Comparison of ENCODE assay signal across 8 cellular contexts in the genomic region with DNA sequence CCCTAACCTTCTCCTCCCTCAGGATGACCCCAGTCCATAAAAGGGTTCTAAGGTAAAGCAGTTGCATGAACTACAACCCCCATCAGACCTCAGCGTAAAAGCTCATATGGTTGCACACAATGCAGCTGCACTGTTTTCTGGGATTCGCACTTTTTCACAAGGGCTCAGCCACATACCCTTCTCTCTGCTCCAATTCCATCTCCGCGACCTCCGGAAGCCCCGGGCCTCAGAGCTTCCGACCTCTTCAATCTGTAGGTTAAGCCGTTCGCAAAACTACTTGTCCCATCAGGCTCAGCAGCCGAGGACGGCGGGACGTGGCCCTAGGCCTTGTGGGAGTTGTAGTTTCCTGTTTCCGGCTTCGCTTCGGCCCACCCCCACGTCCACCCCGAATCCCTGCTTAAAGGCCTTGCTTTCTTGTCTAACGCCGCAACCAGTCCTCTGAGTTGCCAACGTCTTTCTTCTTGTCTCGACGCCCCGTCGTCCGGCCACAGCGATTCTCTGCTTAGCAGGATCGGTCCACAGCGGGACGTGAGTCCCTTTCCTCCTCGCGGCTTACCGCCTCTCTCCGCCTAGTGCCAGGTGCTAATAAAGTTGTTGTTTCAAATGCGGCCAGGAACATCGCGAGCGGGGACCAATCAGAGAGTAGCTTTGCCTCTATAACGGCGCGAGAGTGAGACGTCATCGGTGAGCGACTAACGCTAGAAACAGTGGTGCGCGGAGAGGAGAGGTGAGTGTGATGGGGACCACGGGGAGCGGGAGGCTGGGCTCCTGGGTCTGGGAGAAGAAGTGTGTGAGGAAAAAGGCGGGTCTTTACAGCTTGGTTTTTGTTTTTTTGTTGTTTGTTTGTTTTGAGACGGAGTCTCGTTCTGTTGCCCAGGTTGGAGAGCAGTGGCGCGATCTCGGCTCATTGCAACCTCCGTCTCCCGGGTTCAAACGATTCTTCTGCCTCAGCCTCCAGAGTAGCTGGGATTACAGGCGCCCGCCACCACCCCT. TPM values are rescaled to one million over a fixed set of nuclear protein-coding genes. Genes with fewer than 3 reads are reported as not detected.
DNase-seq lines count a peak whose midpoint lies in the region; ATAC-seq and TF ChIP-seq lines count a peak whose summit lies in the region.

A gene with protein sequence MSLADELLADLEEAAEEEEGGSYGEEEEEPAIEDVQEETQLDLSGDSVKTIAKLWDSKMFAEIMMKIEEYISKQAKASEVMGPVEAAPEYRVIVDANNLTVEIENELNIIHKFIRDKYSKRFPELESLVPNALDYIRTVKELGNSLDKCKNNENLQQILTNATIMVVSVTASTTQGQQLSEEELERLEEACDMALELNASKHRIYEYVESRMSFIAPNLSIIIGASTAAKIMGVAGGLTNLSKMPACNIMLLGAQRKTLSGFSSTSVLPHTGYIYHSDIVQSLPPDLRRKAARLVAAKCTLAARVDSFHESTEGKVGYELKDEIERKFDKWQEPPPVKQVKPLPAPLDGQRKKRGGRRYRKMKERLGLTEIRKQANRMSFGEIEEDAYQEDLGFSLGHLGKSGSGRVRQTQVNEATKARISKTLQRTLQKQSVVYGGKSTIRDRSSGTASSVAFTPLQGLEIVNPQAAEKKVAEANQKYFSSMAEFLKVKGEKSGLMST (plus strand): TSS at position 684 of the 993 bp plus-strand sequence. CDS start 2,525 bp downstream, outside the sequence.
A gene with protein sequence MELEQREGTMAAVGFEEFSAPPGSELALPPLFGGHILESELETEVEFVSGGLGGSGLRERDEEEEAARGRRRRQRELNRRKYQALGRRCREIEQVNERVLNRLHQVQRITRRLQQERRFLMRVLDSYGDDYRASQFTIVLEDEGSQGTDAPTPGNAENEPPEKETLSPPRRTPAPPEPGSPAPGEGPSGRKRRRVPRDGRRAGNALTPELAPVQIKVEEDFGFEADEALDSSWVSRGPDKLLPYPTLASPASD (minus strand): TSS at position 587 of the 993 bp plus-strand sequence. CDS start 388 bp downstream, at position 199.

- H2AK5ac ChIP-seq in H9 (ENCODE audit: insufficient read length, low read length) = no peak within 1 kb of the TSS

- H2BK20ac ChIP-seq in H9 (ENCODE audit: low read depth, low read length, poor library complexity, severe bottlenecking) = no peak within 1 kb of the TSS

- no peak within 1 kb of the TSS for H3K4ac ChIP-seq in H9 (ENCODE audit: low read depth, low read length)

- no peak for TF ChIP-seq CTCF in H9 (conservative IDR thresholded peaks at IDR 0.05)
- TF ChIP-seq CTCF in nephron progenitor cell (IDR thresholded peaks at IDR 0.05) = no peak

- H3K23me2 ChIP-seq in H9 (ENCODE audit: insufficient read length, low read depth, low read length, poor library complexity, severe bottlenecking) = peaks cover 7% of the 10 kb centered on the region

- no peak within 1 kb of the TSS for H4K91ac ChIP-seq in H9 (ENCODE audit: insufficient read length, low read depth, low read length)

- H3K4me3 Mint-ChIP-seq in H9 (peak within 1 kb of the TSS; percentile 82 to 94), nephron progenitor cell (peak within 1 kb of the TSS; percentile 99)
- H3K4me3 Mint-ChIP-seq in stimulated activated naive CD8-positive, alpha-beta T cell treated with anti-CD3 and anti-CD28 coated beads, Interleukin-15, amount 100 ng/mL, for 72 hours = peak within 1 kb of the TSS; percentile 85 to 93

- H2AFZ ChIP-seq in H9 (ENCODE audit: low read length) = peak within 1 kb of the TSS; percentile 90

- no peak within 1 kb of the TSS for H2BK12ac ChIP-seq in H9 (ENCODE audit: insufficient read length, low read depth, low read length)

- H3K4me1 ChIP-seq in H9 (ENCODE audit: insufficient read depth, low read length) = no peaks in the 10 kb centered on the region; the same call in 1 of the 2 replicates

- peak within 1 kb of the TSS; percentile 90 for H3K9ac ChIP-seq in H9 (ENCODE audit: extremely low read depth, insufficient read length, low read length)

- ATAC-seq in stimulated activated naive CD8-positive, alpha-beta T cell treated with anti-CD3 and anti-CD28 coated beads, Interleukin-15, amount 100 ng/mL, for 72 hours = peak; percentile 96

- H3K9me3 Mint-ChIP-seq in H9 (peaks cover 0 to 7% of the 10 kb centered on the region in 2 experiments; a peak in 2 of 5 replicates), nephron progenitor cell (no peaks in the 10 kb centered on the region)
- no peaks in the 10 kb centered on the region for H3K9me3 Mint-ChIP-seq in stimulated activated naive CD8-positive, alpha-beta T cell treated with anti-CD3 and anti-CD28 coated beads, Interleukin-15, amount 100 ng/mL, for 72 hours

- H3T11ph ChIP-seq in H9 (ENCODE audit: low read length) = no peak within 1 kb of the TSS

- no peaks in the 10 kb centered on the region; the same call in 1 of the 2 replicates for H3K79me2 ChIP-seq in H9 (ENCODE audit: insufficient read depth, low read length)

- H3K4me3 ChIP-seq in MG63 = peak within 1 kb of the TSS; percentile 99

- H2BK15ac ChIP-seq in H9 (ENCODE audit: low read depth, low read length) = no peak within 1 kb of the TSS

- H3K4me2 ChIP-seq in H9 (ENCODE audit: insufficient read depth, insufficient read length, low read length) = peak within 1 kb of the TSS; percentile 85

- H2BK5ac ChIP-seq in H9 (ENCODE audit: insufficient read length, low read length) = peak within 1 kb of the TSS; percentile 79

- H3K79me1 ChIP-seq in H9 (ENCODE audit: insufficient read depth, low read depth, low read length, poor library complexity, severe bottlenecking) = peaks cover 7% of the 10 kb centered on the region

- H3K56ac ChIP-seq in H9 (ENCODE audit: insufficient read length, low read depth, low read length) = no peak within 1 kb of the TSS

- no peak within 1 kb of the TSS for H2BK120ac ChIP-seq in H9 (ENCODE audit: low read depth, low read length, poor library complexity, severe bottlenecking)

- H3K9me3 ChIP-seq in H9 (ENCODE audit: control insufficient read depth, low read depth, low read length) (no peaks in the 10 kb centered on the region), MG63 (no peaks in the 10 kb centered on the region; the same call in 1 of the 2 replicates)

- peak within 1 kb of the TSS; percentile 97 for H3K14ac ChIP-seq in H9 (ENCODE audit: insufficient read depth, low read length)

- H3K36me3 ChIP-seq in MG63 = peaks cover 36% of the 10 kb centered on the region

- DNase-seq in ELR (ENCODE audit: low read depth) (peak; percentile 99), H9 (peak; percentile 96), MG63 (peak; percentile 97), SHP77 treated with DMSO at 0.1 percent for 48 hours (lab: John Stamatoyannopoulos, UW) (peak; percentile 91), fibroblast of the conjunctiva (ENCODE audit: low read depth) (peak; percentile 89), nephron progenitor cell (peak; percentile 93)
- DNase-seq in activated effector memory CD4-positive, alpha-beta T cell treated with anti-CD3 and anti-CD28 coated beads, Interleukin-2, amount 50 U/mL, for 16 hours = peak; percentile 99
- peak; percentile 94 to 95 for DNase-seq in stimulated activated naive CD8-positive, alpha-beta T cell treated with anti-CD3 and anti-CD28 coated beads, Interleukin-15, amount 100 ng/mL, for 72 hours

- H3K27me3 ChIP-seq in H9 (ENCODE audit: insufficient read depth, low read length) (no peaks in the 10 kb centered on the region), MG63 (no peaks in the 10 kb centered on the region)

- peak within 1 kb of the TSS; percentile 96 for H3K18ac ChIP-seq in H9 (ENCODE audit: insufficient read length, low read depth, low read length)

- no peaks in the 10 kb centered on the region for H4K20me1 ChIP-seq in H9 (ENCODE audit: control insufficient read depth, insufficient read depth, insufficient read length)

- peaks cover 17 to 51% (median 49%) of the 10 kb centered on the region in 3 experiments for H3K36me3 Mint-ChIP-seq in H9 (ENCODE audit: insufficient read depth in 1 of 3, low read depth in 3 of 3)
- peaks cover 31% of the 10 kb centered on the region for H3K36me3 Mint-ChIP-seq in nephron progenitor cell (ENCODE audit: low read depth)

- no peak within 1 kb of the TSS for H4K8ac ChIP-seq in H9 (replicated peaks; ENCODE audit: insufficient read length, low read depth, low read length)

- H4K5ac ChIP-seq in H9 (ENCODE audit: insufficient read length, low read depth, low read length) = peak within 1 kb of the TSS; percentile 50

- peaks cover 9 to 18% of the 10 kb centered on the region in 2 experiments for H3K4me1 Mint-ChIP-seq in H9
- H3K4me1 Mint-ChIP-seq in nephron progenitor cell = peaks cover 35% of the 10 kb centered on the region
- peaks cover 44% of the 10 kb centered on the region for H3K4me1 Mint-ChIP-seq in stimulated activated naive CD8-positive, alpha-beta T cell treated with anti-CD3 and anti-CD28 coated beads, Interleukin-15, amount 100 ng/mL, for 72 hours

- no CpG with 5 or more reads among the region's 60 CpGs for WGBS in H9 (ENCODE audit: extremely low coverage, insufficient read length, low lambda C conversion rate)

- H3K27ac Mint-ChIP-seq in H9 = peak within 1 kb of the TSS; percentile 93 to 99 (median 94)
- peak within 1 kb of the TSS; percentile 97 for H3K27ac Mint-ChIP-seq in nephron progenitor cell
- peak within 1 kb of the TSS; percentile 87 to 95 for H3K27ac Mint-ChIP-seq in stimulated activated naive CD8-positive, alpha-beta T cell treated with anti-CD3 and anti-CD28 coated beads, Interleukin-15, amount 100 ng/mL, for 72 hours

- H3K27me3 Mint-ChIP-seq in H9 (ENCODE audit: low read depth) (peaks cover 1% of the 10 kb centered on the region), nephron progenitor cell (ENCODE audit: low read depth, poor library complexity) (peaks cover 3% of the 10 kb centered on the region)
- no peaks in the 10 kb centered on the region for H3K27me3 Mint-ChIP-seq in stimulated activated naive CD8-positive, alpha-beta T cell treated with anti-CD3 and anti-CD28 coated beads, Interleukin-15, amount 100 ng/mL, for 72 hours

- no peak within 1 kb of the TSS for H3K23ac ChIP-seq in H9 (ENCODE audit: insufficient read length, low read depth, low read length)

- H3K27ac ChIP-seq in H9 (ENCODE audit: insufficient read length, low read depth, low read length) = no peak within 1 kb of the TSS

RNA-seq across cellular contexts. Expression of the first gene that starts in this region (rescaled TPM):
- 82.1 and 84.4 TPM in 2 replicates for total RNA-seq in H9 (2021)
- 88.3 and 112 TPM in 2 replicates for total RNA-seq in MG63 (2014; rRNA removed; shearing (Covaris generic); ENCODE audit: low replicate concordance)

RNA-seq across cellular contexts. Expression of the second gene that starts in this region (rescaled TPM):
- total RNA-seq in H9 (2021) = 26.6 and 28.2 TPM in 2 replicates
- total RNA-seq in MG63 (2014; rRNA removed; shearing (Covaris generic); ENCODE audit: low replicate concordance) = 23.9 and 36.5 TPM in 2 replicates
